In genomic region chr4:89055157-89056080, GRCh38 we compare ENCODE assay signal across 12 cellular contexts. TPM values are rescaled to one million over a fixed set of nuclear protein-coding genes. Genes with fewer than 3 reads are reported as not detected.
DNase-seq lines count a peak whose midpoint lies in the region; ATAC-seq lines count a peak whose summit lies in the region.
"Had no signal": no experiment of that assay in that cellular context is flagged by ENCODE, and none has a peak within 500 bp of the region (broad histone marks: within the 10 kb centered on the region; RNA-seq: fewer than 3 reads in every experiment).

No MANE protein-coding gene starts in this region.

- no peak overlapping the region for H3K4me3 Mint-ChIP-seq in CD8-positive, alpha-beta memory T cell
- H3K4me3 Mint-ChIP-seq: T-helper 1 cell treated with Interleukin-12 subunit alpha and Interleukin-12 subunit beta and Interleukin-4 antibody, amounts not matched to agents 30 μg/mL and 1 μg/mL, for 36 hours had no signal

- no peak overlapping the region for H3K27ac Mint-ChIP-seq in CD8-positive, alpha-beta memory T cell
- H3K27ac Mint-ChIP-seq: T-helper 1 cell treated with Interleukin-12 subunit alpha and Interleukin-12 subunit beta and Interleukin-4 antibody, amounts not matched to agents 30 μg/mL and 1 μg/mL, for 36 hours had no signal

- DNase-seq in CD8-positive, alpha-beta memory T cell = no peak
- no peak for DNase-seq in islet precursor cell
- no peak for DNase-seq in activated effector memory CD4-positive, alpha-beta T cell treated with Interleukin-2 at 50 U/mL for 16 hours
- DNase-seq: GF-D8, HCEC 1CT, NCI-H1417 had no signal

- CTCF ChIA-PET in CD8-positive, alpha-beta memory T cell (lab: Charles Lee) = no interaction called here

- H3K4me1 Mint-ChIP-seq in CD8-positive, alpha-beta memory T cell = peaks cover 0 to 11% (median 6%) of the 10 kb centered on the region in 3 donors

- peak overlapping the region; percentile 1 for H3K27ac ChIP-seq in CD8-positive, alpha-beta memory T cell (ENCODE audit: low read depth, low read length)
- no peak overlapping the region for H3K27ac ChIP-seq in ectodermal cell (ENCODE audit: insufficient read depth, low read depth, low read length, poor library complexity, severe bottlenecking)

- H3K36me3 Mint-ChIP-seq in CD8-positive, alpha-beta memory T cell = peaks cover 0 to 2% (median 0%) of the 10 kb centered on the region in 3 donors

- H3K27me3 ChIP-seq in CD8-positive, alpha-beta memory T cell (ENCODE audit: insufficient read depth, low read length, poor library complexity, severe bottlenecking) = no peaks in the 10 kb centered on the region
- H3K27me3 ChIP-seq in ectodermal cell (ENCODE audit: control insufficient read depth, insufficient read depth, low read length, poor library complexity, severe bottlenecking) = no peaks in the 10 kb centered on the region
- no peaks in the 10 kb centered on the region for H3K27me3 ChIP-seq in neuron (ENCODE audit: insufficient read depth, low read length)

- no peaks in the 10 kb centered on the region for H3K36me3 ChIP-seq in CD8-positive, alpha-beta memory T cell (ENCODE audit: insufficient read depth, low read length)
- H3K36me3 ChIP-seq in ectodermal cell (ENCODE audit: control insufficient read depth, insufficient read depth, low read length) (no peaks in the 10 kb centered on the region), neuron (ENCODE audit: insufficient read depth, low read length) (no peaks in the 10 kb centered on the region)

- POLR2A ChIA-PET in CD8-positive, alpha-beta memory T cell (lab: Charles Lee) = no interaction called here

- no peak overlapping the region for H2AFZ ChIP-seq in neuron (ENCODE audit: low read depth, low read length)

- no peaks in the 10 kb centered on the region for H3K4me1 ChIP-seq in CD8-positive, alpha-beta memory T cell (ENCODE audit: insufficient read depth, low read length)
- H3K4me1 ChIP-seq in ectodermal cell (ENCODE audit: control insufficient read depth, insufficient read depth, low read length) (peaks cover 12% of the 10 kb centered on the region), neuron (ENCODE audit: insufficient read depth, low read length) (peaks cover 20% of the 10 kb centered on the region)

- H3K9me3 ChIP-seq in CD8-positive, alpha-beta memory T cell (ENCODE audit: low read length) = no peaks in the 10 kb centered on the region
- H3K9me3 ChIP-seq in ectodermal cell (ENCODE audit: control insufficient read depth, low read length) (no peaks in the 10 kb centered on the region), neuron (ENCODE audit: low read length) (no peaks in the 10 kb centered on the region)

- ATAC-seq in HG03354 (IDR thresholded peaks at IDR 0.05; ENCODE audit: poor library complexity, severe bottlenecking, unreplicated experiment) = peak; percentile 40
- no peak for ATAC-seq in HG03521 (IDR thresholded peaks at IDR 0.05; ENCODE audit: unreplicated experiment)
- no peak for ATAC-seq in HG02571 (IDR thresholded peaks at IDR 0.05; ENCODE audit: unreplicated experiment)

- no CpG with 5 or more reads among the region's 1 CpG for WGBS in ectodermal cell, 2 experiments

- H3K27me3 Mint-ChIP-seq in CD8-positive, alpha-beta memory T cell = peaks cover 0 to 2% of the 10 kb centered on the region in 2 donors

- H3K4me3 ChIP-seq in CD8-positive, alpha-beta memory T cell (ENCODE audit: low read length) = no peak overlapping the region
- peak overlapping the region; percentile 56 for H3K4me3 ChIP-seq in ectodermal cell (ENCODE audit: insufficient read depth, low read depth, low read length)
- peak overlapping the region; percentile 87 for H3K4me3 ChIP-seq in neuron (ENCODE audit: low read length)

- peaks cover 2 to 7% (median 2%) of the 10 kb centered on the region in 5 donors for H3K9me3 Mint-ChIP-seq in CD8-positive, alpha-beta memory T cell

RNA-seq across cellular contexts. Expression of gene FAM13A, which starts 1.6 kb away (rescaled TPM):
- total RNA-seq in CD8-positive, alpha-beta memory T cell = 1 to 10 TPM; 1.4 TPM
- polyA plus RNA-seq in CD8-positive, alpha-beta memory T cell = 1.6 TPM
- 22.8 TPM for polyA plus RNA-seq in ectodermal cell (2013, experiment 1 of 4)
- polyA plus RNA-seq in ectodermal cell (2013, experiment 2 of 4) = 23.9 TPM
- polyA plus RNA-seq in ectodermal cell (2013, experiment 3 of 4) = 19.5 TPM
- 19.0 TPM for polyA plus RNA-seq in ectodermal cell (2013, experiment 4 of 4)

RNA-seq across cellular contexts. Expression of gene TIGD2, which starts 55.9 kb away (rescaled TPM):
- 1 to 10 TPM; 4.1 to 4.4 TPM for total RNA-seq in CD8-positive, alpha-beta memory T cell
- polyA plus RNA-seq in CD8-positive, alpha-beta memory T cell = 3.2 TPM
- 11.7 TPM for polyA plus RNA-seq in ectodermal cell (2013, experiment 1 of 4)
- polyA plus RNA-seq in ectodermal cell (2013, experiment 2 of 4) = 14.1 TPM
- polyA plus RNA-seq in ectodermal cell (2013, experiment 3 of 4) = 10.9 TPM
- polyA plus RNA-seq in ectodermal cell (2013, experiment 4 of 4) = 12.6 TPM
